15 cellular contexts compared by ENCODE assay signal in the genomic region with DNA sequence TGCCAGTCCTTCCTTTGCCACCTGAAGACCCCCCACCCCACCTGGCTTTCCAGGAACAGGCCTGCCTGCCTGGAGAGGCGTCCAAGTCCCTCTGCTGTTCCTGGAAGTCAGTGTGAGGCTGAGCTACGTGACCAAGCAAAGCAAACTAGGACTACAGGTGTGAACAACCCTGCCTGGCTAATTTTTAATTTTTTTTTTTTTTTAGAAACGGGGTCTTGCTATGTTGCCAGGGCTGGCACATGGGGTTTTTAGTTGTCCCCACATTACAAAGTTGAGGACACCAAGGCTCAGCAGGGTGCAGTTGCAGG. TPM values are rescaled to one million over a fixed set of nuclear protein-coding genes. Genes with fewer than 3 reads are reported as not detected.
A peak's percentile ranks its signal among the peaks of the same experiment; 100 is the strongest.
DNase-seq lines count a peak whose midpoint lies in the region; ATAC-seq and TF ChIP-seq lines count a peak whose summit lies in the region.
"Had no signal": no experiment of that assay in that cellular context is flagged by ENCODE, and none has a peak within 500 bp of the region (broad histone marks: within the 10 kb centered on the region; RNA-seq: fewer than 3 reads in every experiment).

No MANE protein-coding gene starts in this region.

- intact Hi-C loops in activated naive CD4-positive, alpha-beta T cell treated with anti-CD3 and anti-CD28 coated beads for 36 hours (cut with micrococcal nuclease) = no loop called here
- intact Hi-C loops in dendritic cell treated with granulocyte-macrophage colony-stimulating factor and Interleukin-4, amounts not matched to agents 40 ng/mL and 50 ng/mL, for 4 days (cut with micrococcal nuclease) = no loop called here

- H3K27ac Mint-ChIP-seq in activated naive CD4-positive, alpha-beta T cell treated with anti-CD3 and anti-CD28 coated beads for 36 hours = peak overlapping the region; percentile 99
- H3K27ac Mint-ChIP-seq in T-cell = peak overlapping the region; percentile 88 to 93
- H3K27ac Mint-ChIP-seq in dendritic cell treated with granulocyte-macrophage colony-stimulating factor and Interleukin-4, amounts not matched to agents 40 ng/mL and 50 ng/mL, for 4 days = peak overlapping the region; percentile 98
- H3K27ac Mint-ChIP-seq in stimulated activated memory B cell treated with anti-CD40 and anti-IgM and Interleukin-4, amounts not matched to agents 10 μg/mL and 1 μg/mL and 100 μg/mL, for 72 hours = peak overlapping the region; percentile 98

- no peak overlapping the region for H3K4me3 Mint-ChIP-seq in activated naive CD4-positive, alpha-beta T cell treated with anti-CD3 and anti-CD28 coated beads for 36 hours
- no peak overlapping the region for H3K4me3 Mint-ChIP-seq in T-cell
- H3K4me3 Mint-ChIP-seq in dendritic cell treated with granulocyte-macrophage colony-stimulating factor and Interleukin-4, amounts not matched to agents 40 ng/mL and 50 ng/mL, for 4 days = no peak overlapping the region
- no peak overlapping the region for H3K4me3 Mint-ChIP-seq in stimulated activated memory B cell treated with anti-CD40 and anti-IgM and Interleukin-4, amounts not matched to agents 10 μg/mL and 1 μg/mL and 100 μg/mL, for 72 hours
- H3K4me3 Mint-ChIP-seq: CD14-positive monocyte had no signal

- no peaks in the 10 kb centered on the region for H3K9me3 Mint-ChIP-seq in activated naive CD4-positive, alpha-beta T cell treated with anti-CD3 and anti-CD28 coated beads for 36 hours
- no peaks in the 10 kb centered on the region for H3K9me3 Mint-ChIP-seq in T-cell
- H3K9me3 Mint-ChIP-seq in dendritic cell treated with granulocyte-macrophage colony-stimulating factor and Interleukin-4, amounts not matched to agents 40 ng/mL and 50 ng/mL, for 4 days = no peaks in the 10 kb centered on the region
- no peaks in the 10 kb centered on the region for H3K9me3 Mint-ChIP-seq in stimulated activated memory B cell treated with anti-CD40 and anti-IgM and Interleukin-4, amounts not matched to agents 10 μg/mL and 1 μg/mL and 100 μg/mL, for 72 hours

- peaks cover 24% of the 10 kb centered on the region for H3K36me3 Mint-ChIP-seq in activated naive CD4-positive, alpha-beta T cell treated with anti-CD3 and anti-CD28 coated beads for 36 hours (ENCODE audit: low read depth)
- peaks cover 14% of the 10 kb centered on the region for H3K36me3 Mint-ChIP-seq in T-cell
- peaks cover 45% of the 10 kb centered on the region for H3K36me3 Mint-ChIP-seq in dendritic cell treated with granulocyte-macrophage colony-stimulating factor and Interleukin-4, amounts not matched to agents 40 ng/mL and 50 ng/mL, for 4 days (ENCODE audit: low read depth)
- peaks cover 19% of the 10 kb centered on the region for H3K36me3 Mint-ChIP-seq in stimulated activated memory B cell treated with anti-CD40 and anti-IgM and Interleukin-4, amounts not matched to agents 10 μg/mL and 1 μg/mL and 100 μg/mL, for 72 hours

- ATAC-seq in T-cell (replicated peaks in 1 of 4) (no peak), GM18498 (IDR thresholded peaks at IDR 0.05; ENCODE audit: unreplicated experiment) (no peak)
- ATAC-seq in stimulated activated memory B cell treated with anti-CD40 and anti-IgM and Interleukin-4, amounts not matched to agents 10 μg/mL and 1 μg/mL and 100 μg/mL, for 72 hours = no peak

- H3K27me3 Mint-ChIP-seq in activated naive CD4-positive, alpha-beta T cell treated with anti-CD3 and anti-CD28 coated beads for 36 hours (ENCODE audit: low read depth) = no peaks in the 10 kb centered on the region
- H3K27me3 Mint-ChIP-seq in T-cell = no peaks in the 10 kb centered on the region
- H3K27me3 Mint-ChIP-seq in dendritic cell treated with granulocyte-macrophage colony-stimulating factor and Interleukin-4, amounts not matched to agents 40 ng/mL and 50 ng/mL, for 4 days = no peaks in the 10 kb centered on the region
- no peaks in the 10 kb centered on the region for H3K27me3 Mint-ChIP-seq in stimulated activated memory B cell treated with anti-CD40 and anti-IgM and Interleukin-4, amounts not matched to agents 10 μg/mL and 1 μg/mL and 100 μg/mL, for 72 hours

- CTCF ChIA-PET in activated naive CD4-positive, alpha-beta T cell treated with anti-CD3 and anti-CD28 coated beads for 36 hours (lab: Charles Lee) = interaction anchor here (7.2 to 10.7 kb wide), 3 partner anchors 14 to 25 kb away, joined by 94 to 274 read pairs (median 243); a partner anchor contains a TSS
- CTCF ChIA-PET in T-cell (lab: Charles Lee) = interaction anchor here (0.8 to 1.1 kb wide), 2 partner anchors 16 to 26 kb away, joined by 3 read pairs; no protein-coding TSS in a partner anchor
- CTCF ChIA-PET in GM10248 (lab: Yijun Ruan, JAX) = interaction anchor here (1.1 to 11.1 kb wide), 6 partner anchors 10 to 803 kb away, joined by 3 to 266 read pairs (median 26); a partner anchor contains a TSS

- no peak for TF ChIP-seq CTCF in GM10248 (IDR thresholded peaks at IDR 0.05; ENCODE audit: control extremely low read depth, extremely low read depth, low read depth, missing control alignments)

- peak; percentile 10 for DNase-seq in activated naive CD4-positive, alpha-beta T cell treated with anti-CD3 and anti-CD28 coated beads for 36 hours
- no peak for DNase-seq in activated naive CD4-positive, alpha-beta T cell treated with Interleukin-2 at 50 U/mL for 16 hours
- DNase-seq in T-cell (no peak), amygdala (lab: John Stamatoyannopoulos, UW) (no peak), GM10248 (ENCODE audit: extremely low spot score) (no peak)
- DNase-seq: cortex of kidney; hypothalamus; NCI-H1436 treated with DMSO at 0.1 percent for 48 hours; NCI-H2171; NCI-H69; stimulated activated CD4-positive, alpha-beta T cell treated with anti-CD3 and anti-CD28 coated beads, Interleukin-4, amount 100 ng/mL, for 4 hours had no signal

- POLR2A ChIA-PET in T-cell (lab: Charles Lee) = no interaction called here
- POLR2A ChIA-PET in GM10248 (lab: Yijun Ruan, JAX) = interaction anchor here (0.9 kb wide), 1 partner anchor 1949 kb away, joined by 5 read pairs; a partner anchor contains a TSS

- H3K4me1 Mint-ChIP-seq in activated naive CD4-positive, alpha-beta T cell treated with anti-CD3 and anti-CD28 coated beads for 36 hours (ENCODE audit: low read depth) = peaks cover 82% of the 10 kb centered on the region
- H3K4me1 Mint-ChIP-seq in T-cell = peaks cover 47 to 72% (median 70%) of the 10 kb centered on the region in 3 donors
- peaks cover 96% of the 10 kb centered on the region for H3K4me1 Mint-ChIP-seq in dendritic cell treated with granulocyte-macrophage colony-stimulating factor and Interleukin-4, amounts not matched to agents 40 ng/mL and 50 ng/mL, for 4 days (ENCODE audit: low read depth)
- peaks cover 54% of the 10 kb centered on the region for H3K4me1 Mint-ChIP-seq in stimulated activated memory B cell treated with anti-CD40 and anti-IgM and Interleukin-4, amounts not matched to agents 10 μg/mL and 1 μg/mL and 100 μg/mL, for 72 hours

RNA-seq across cellular contexts. Expression of a gene that starts 17.4 kb away (rescaled TPM):
- 10 to 100 TPM; 27.0 to 30.4 TPM for total RNA-seq in activated naive CD4-positive, alpha-beta T cell treated with anti-CD3 and anti-CD28 coated beads for 36 hours
- 10 to 100 TPM; 35.5 to 66.6 (median 42.0) TPM for total RNA-seq in T-cell

RNA-seq across cellular contexts. Expression of a gene that starts 19.2 kb away (rescaled TPM):
- 1 to 10 TPM; 3.1 to 3.8 TPM for total RNA-seq in activated naive CD4-positive, alpha-beta T cell treated with anti-CD3 and anti-CD28 coated beads for 36 hours
- 10 to 100 TPM; 15.3 to 24.7 (median 19.5) TPM for total RNA-seq in T-cell

RNA-seq across cellular contexts. Expression of a gene that starts 24.9 kb away (rescaled TPM):
- total RNA-seq in activated naive CD4-positive, alpha-beta T cell treated with anti-CD3 and anti-CD28 coated beads for 36 hours = 100 to 1,000 TPM; 136 to 138 TPM
- 100 to 1,000 TPM in 3 of 5 donors, 10 to 100 TPM in 2; 37.4 to 217 (median 190) TPM for total RNA-seq in T-cell

RNA-seq across cellular contexts. Expression of a gene that starts 30.2 kb away (rescaled TPM):
- 100 to 1,000 TPM; 105 to 106 TPM for total RNA-seq in activated naive CD4-positive, alpha-beta T cell treated with anti-CD3 and anti-CD28 coated beads for 36 hours
- total RNA-seq in T-cell = 10 to 100 TPM; 35.1 to 66.6 (median 53.0) TPM
